In the genomic region with DNA sequence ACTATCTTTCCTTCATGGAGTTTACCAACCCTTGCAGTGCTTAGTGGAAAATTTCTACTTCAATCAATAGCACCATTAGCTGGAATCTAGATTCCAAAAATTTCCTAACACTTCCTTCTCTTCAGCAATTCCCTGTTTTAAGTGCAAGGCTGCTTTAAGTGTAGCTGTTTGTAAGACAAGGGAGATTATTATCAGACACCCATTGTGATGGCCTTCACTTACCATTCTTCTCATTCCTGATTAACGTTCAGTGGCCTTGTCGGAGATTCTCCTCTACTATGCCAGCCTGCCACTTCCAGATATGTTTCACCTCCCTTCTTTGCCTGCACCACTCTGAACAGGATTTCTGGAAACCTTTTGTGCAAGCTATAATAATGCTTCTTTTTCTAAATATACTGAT, we compare ENCODE assay signal across 38 cellular contexts.
"Had no signal": no experiment of that assay in that cellular context is flagged by ENCODE, and none has a peak within 500 bp of the region (broad histone marks: within the 10 kb centered on the region; RNA-seq: fewer than 3 reads in every experiment).

No MANE protein-coding gene starts in this region.

- H3K9me3 ChIP-seq: ascending aorta had no signal

- H3K27ac ChIP-seq: ascending aorta, cardiac muscle cell, VCaP had no signal

- H3K4me3 ChIP-seq: ascending aorta, cardiac muscle cell had no signal

- H3K4me1 ChIP-seq: ascending aorta had no signal

- H3K9me3 Mint-ChIP-seq: activated CD4-positive, alpha-beta T cell treated with anti-CD3 and anti-CD28 coated beads, Interleukin-2, amount 10 ng/mL, durations not matched to agents 7 days and 5 days; activated naive CD4-positive, alpha-beta T cell treated with anti-CD3 and anti-CD28 coated beads, Interleukin-2, amount 50 U/mL, for 24 hours; activated naive CD8-positive, alpha-beta T cell treated with anti-CD3 and anti-CD28 coated beads, Interleukin-2, amount 10 ng/mL, durations not matched to agents 7 days and 5 days had no signal

- H3K27me3 ChIP-seq: ascending aorta, cardiac muscle cell had no signal

- DNase-seq: activated CD4-positive, alpha-beta memory T cell treated with anti-CD3 and anti-CD28 coated beads, Interleukin-2, amount 10 ng/mL, durations not matched to agents 7 days and 5 days; activated CD4-positive, alpha-beta T cell treated with anti-CD3 and anti-CD28 coated beads for 1 hour; activated CD4-positive, alpha-beta T cell treated with anti-CD3 and anti-CD28 coated beads for 36 hours; activated CD4-positive, alpha-beta T cell treated with anti-CD3 and anti-CD28 coated beads for 48 hours; activated CD4-positive, alpha-beta T cell treated with anti-CD3 and anti-CD28 coated beads, Interleukin-2, amount 10 ng/mL, durations not matched to agents 7 days and 5 days; activated CD4-positive, alpha-beta T cell treated with anti-CD3 and anti-CD28 coated beads, Interleukin-2, amount 50 U/mL, for 48 hours; activated CD4-positive, CD25-positive, alpha-beta regulatory T cell; activated CD8-positive, alpha-beta memory T cell treated with anti-CD3 and anti-CD28 coated beads for 24 hours; activated CD8-positive, alpha-beta memory T cell treated with anti-CD3 and anti-CD28 coated beads, Interleukin-2, amount 10 ng/mL, durations not matched to agents 7 days and 5 days; activated CD8-positive, alpha-beta memory T cell treated with anti-CD3 and anti-CD28 coated beads, Interleukin-2, amount 50 U/mL, for 48 hours; activated CD8-positive, alpha-beta T cell treated with anti-CD3 and anti-CD28 coated beads, Interleukin-2, amount 10 ng/mL, durations not matched to agents 7 days and 5 days; activated effector memory CD4-positive, alpha-beta T cell treated with Interleukin-2 at 50 U/mL for 16 hours; activated gamma-delta T cell; activated naive CD4-positive, alpha-beta T cell treated with anti-CD3 and anti-CD28 coated beads, Interleukin-2, amount 10 ng/mL, durations not matched to agents 7 days and 5 days; activated naive CD4-positive, alpha-beta T cell treated with Interleukin-2 at 50 U/mL for 16 hours; activated naive CD8-positive, alpha-beta T cell treated with anti-CD3 and anti-CD28 coated beads, Interleukin-2, amount 10 ng/mL, durations not matched to agents 7 days and 5 days; activated naive CD8-positive, alpha-beta T cell treated with anti-CD3 and anti-CD28 coated beads, Interleukin-2, amount 50 U/mL, for 24 hours; activated T-cell treated with anti-CD3 and anti-CD28 coated beads, Interleukin-2, amount 50 U/mL, for 24 hours; activated T-cell treated with anti-CD3 and anti-CD28 coated beads, Interleukin-2, amount 50 U/mL, for 48 hours; amygdala; anterior cingulate cortex; caudate nucleus; T-helper 1 cell; T-helper 2 cell; T-helper 9 cell had no signal

- H3K36me3 ChIP-seq: ascending aorta, cardiac muscle cell had no signal

- H3K27me3 Mint-ChIP-seq: activated CD4-positive, alpha-beta memory T cell treated with anti-CD3 and anti-CD28 coated beads, Interleukin-2, amount 10 ng/mL, durations not matched to agents 7 days and 5 days; activated CD4-positive, alpha-beta T cell treated with anti-CD3 and anti-CD28 coated beads for 36 hours; activated CD4-positive, alpha-beta T cell treated with anti-CD3 and anti-CD28 coated beads, Interleukin-2, amount 10 ng/mL, durations not matched to agents 7 days and 5 days; activated CD8-positive, alpha-beta memory T cell treated with anti-CD3 and anti-CD28 coated beads, Interleukin-2, amount 10 ng/mL, durations not matched to agents 7 days and 5 days; activated naive CD4-positive, alpha-beta T cell treated with anti-CD3 and anti-CD28 coated beads, Interleukin-2, amount 10 ng/mL, durations not matched to agents 7 days and 5 days; activated naive CD4-positive, alpha-beta T cell treated with anti-CD3 and anti-CD28 coated beads, Interleukin-2, amount 50 U/mL, for 24 hours; activated naive CD8-positive, alpha-beta T cell; activated naive CD8-positive, alpha-beta T cell treated with anti-CD3 and anti-CD28 coated beads, Interleukin-2, amount 10 ng/mL, durations not matched to agents 7 days and 5 days; activated naive CD8-positive, alpha-beta T cell treated with anti-CD3 and anti-CD28 coated beads, Interleukin-2, amount 50 U/mL, for 24 hours; activated T-cell treated with anti-CD3 and anti-CD28 coated beads, Interleukin-2, amount 50 U/mL, for 24 hours; brain; central memory CD8-positive, alpha-beta T cell had no signal

- H3K4me1 Mint-ChIP-seq: activated CD4-positive, alpha-beta memory T cell treated with anti-CD3 and anti-CD28 coated beads, Interleukin-2, amount 10 ng/mL, durations not matched to agents 7 days and 5 days; activated CD4-positive, alpha-beta T cell treated with anti-CD3 and anti-CD28 coated beads for 36 hours; activated CD4-positive, alpha-beta T cell treated with anti-CD3 and anti-CD28 coated beads, Interleukin-2, amount 10 ng/mL, durations not matched to agents 7 days and 5 days; activated CD8-positive, alpha-beta memory T cell treated with anti-CD3 and anti-CD28 coated beads, Interleukin-2, amount 10 ng/mL, durations not matched to agents 7 days and 5 days; activated naive CD4-positive, alpha-beta T cell treated with anti-CD3 and anti-CD28 coated beads, Interleukin-2, amount 10 ng/mL, durations not matched to agents 7 days and 5 days; activated naive CD4-positive, alpha-beta T cell treated with anti-CD3 and anti-CD28 coated beads, Interleukin-2, amount 50 U/mL, for 24 hours; activated naive CD8-positive, alpha-beta T cell treated with anti-CD3 and anti-CD28 coated beads, Interleukin-2, amount 10 ng/mL, durations not matched to agents 7 days and 5 days; activated naive CD8-positive, alpha-beta T cell treated with anti-CD3 and anti-CD28 coated beads, Interleukin-2, amount 50 U/mL, for 24 hours; brain; central memory CD8-positive, alpha-beta T cell had no signal

- ATAC-seq: activated CD4-positive, alpha-beta T cell treated with anti-CD3 and anti-CD28 coated beads for 36 hours; activated CD4-positive, CD25-positive, alpha-beta regulatory T cell treated with anti-CD3 and anti-CD28 coated beads, Interleukin-2, amount 50 U/mL, for 24 hours; activated CD8-positive, alpha-beta memory T cell treated with anti-CD3 and anti-CD28 coated beads, Interleukin-2, amount 10 ng/mL, durations not matched to agents 7 days and 5 days; activated CD8-positive, alpha-beta T cell treated with anti-CD3 and anti-CD28 coated beads, Interleukin-2, amount 10 ng/mL, durations not matched to agents 7 days and 5 days; activated naive CD8-positive, alpha-beta T cell treated with anti-CD3 and anti-CD28 coated beads, Interleukin-2, amount 50 U/mL, for 24 hours had no signal

- H3K4me3 Mint-ChIP-seq: activated CD4-positive, alpha-beta memory T cell treated with anti-CD3 and anti-CD28 coated beads, Interleukin-2, amount 10 ng/mL, durations not matched to agents 7 days and 5 days; activated CD4-positive, alpha-beta T cell treated with anti-CD3 and anti-CD28 coated beads for 36 hours; activated CD4-positive, alpha-beta T cell treated with anti-CD3 and anti-CD28 coated beads, Interleukin-2, amount 10 ng/mL, durations not matched to agents 7 days and 5 days; activated CD8-positive, alpha-beta memory T cell treated with anti-CD3 and anti-CD28 coated beads, Interleukin-2, amount 10 ng/mL, durations not matched to agents 7 days and 5 days; activated CD8-positive, alpha-beta T cell treated with anti-CD3 and anti-CD28 coated beads, Interleukin-2, amount 10 ng/mL, durations not matched to agents 7 days and 5 days; activated naive CD4-positive, alpha-beta T cell treated with anti-CD3 and anti-CD28 coated beads, Interleukin-2, amount 10 ng/mL, durations not matched to agents 7 days and 5 days; activated naive CD4-positive, alpha-beta T cell treated with anti-CD3 and anti-CD28 coated beads, Interleukin-2, amount 50 U/mL, for 24 hours; activated naive CD8-positive, alpha-beta T cell; activated naive CD8-positive, alpha-beta T cell treated with anti-CD3 and anti-CD28 coated beads, Interleukin-2, amount 10 ng/mL, durations not matched to agents 7 days and 5 days; activated naive CD8-positive, alpha-beta T cell treated with anti-CD3 and anti-CD28 coated beads, Interleukin-2, amount 50 U/mL, for 24 hours; activated T-cell treated with anti-CD3 and anti-CD28 coated beads, Interleukin-2, amount 50 U/mL, for 24 hours; brain; central memory CD8-positive, alpha-beta T cell; T-helper 1 cell treated with Interleukin-12 subunit alpha and Interleukin-12 subunit beta and Interleukin-4 antibody, amounts not matched to agents 30 μg/mL and 1 μg/mL, for 36 hours; T-helper 2 cell treated with Interferon-gamma antibody and Interleukin-4, amounts not matched to agents 5 μg/mL and 100 μg/mL, for 36 hours had no signal

- FAIRE-seq: bronchial epithelial cell, TTC549 had no signal

- H3K27ac Mint-ChIP-seq: activated CD4-positive, alpha-beta memory T cell treated with anti-CD3 and anti-CD28 coated beads, Interleukin-2, amount 10 ng/mL, durations not matched to agents 7 days and 5 days; activated CD4-positive, alpha-beta T cell treated with anti-CD3 and anti-CD28 coated beads for 36 hours; activated CD4-positive, alpha-beta T cell treated with anti-CD3 and anti-CD28 coated beads, Interleukin-2, amount 10 ng/mL, durations not matched to agents 7 days and 5 days; activated CD8-positive, alpha-beta memory T cell treated with anti-CD3 and anti-CD28 coated beads, Interleukin-2, amount 10 ng/mL, durations not matched to agents 7 days and 5 days; activated CD8-positive, alpha-beta T cell treated with anti-CD3 and anti-CD28 coated beads, Interleukin-2, amount 10 ng/mL, durations not matched to agents 7 days and 5 days; activated naive CD4-positive, alpha-beta T cell treated with anti-CD3 and anti-CD28 coated beads, Interleukin-2, amount 10 ng/mL, durations not matched to agents 7 days and 5 days; activated naive CD4-positive, alpha-beta T cell treated with anti-CD3 and anti-CD28 coated beads, Interleukin-2, amount 50 U/mL, for 24 hours; activated naive CD8-positive, alpha-beta T cell; activated naive CD8-positive, alpha-beta T cell treated with anti-CD3 and anti-CD28 coated beads, Interleukin-2, amount 10 ng/mL, durations not matched to agents 7 days and 5 days; activated naive CD8-positive, alpha-beta T cell treated with anti-CD3 and anti-CD28 coated beads, Interleukin-2, amount 50 U/mL, for 24 hours; activated T-cell treated with anti-CD3 and anti-CD28 coated beads, Interleukin-2, amount 50 U/mL, for 24 hours; activated T-helper 2 cell treated with anti-CD3 and anti-CD28 coated beads, Interferon-gamma antibody, Interleukin-2, Interleukin-4, amounts not matched to agents 10 μg/mL and 5 μg/mL and 100 μg/mL, durations not matched to agents 14 hours and 24 hours and 36 hours; T-helper 1 cell treated with Interleukin-12 subunit alpha and Interleukin-12 subunit beta and Interleukin-4 antibody, amounts not matched to agents 30 μg/mL and 1 μg/mL, for 36 hours; T-helper 2 cell treated with Interferon-gamma antibody and Interleukin-4, amounts not matched to agents 5 μg/mL and 100 μg/mL, for 36 hours had no signal

- H3K36me3 Mint-ChIP-seq: activated CD8-positive, alpha-beta memory T cell treated with anti-CD3 and anti-CD28 coated beads, Interleukin-2, amount 10 ng/mL, durations not matched to agents 7 days and 5 days; activated naive CD4-positive, alpha-beta T cell treated with anti-CD3 and anti-CD28 coated beads, Interleukin-2, amount 10 ng/mL, durations not matched to agents 7 days and 5 days; activated naive CD4-positive, alpha-beta T cell treated with anti-CD3 and anti-CD28 coated beads, Interleukin-2, amount 50 U/mL, for 24 hours; activated naive CD8-positive, alpha-beta T cell; activated naive CD8-positive, alpha-beta T cell treated with anti-CD3 and anti-CD28 coated beads, Interleukin-2, amount 10 ng/mL, durations not matched to agents 7 days and 5 days; brain had no signal
